In genomic region chr15:101026686-101027272, GRCh38 we compare ENCODE assay signal across 21 cellular contexts.
DNase-seq lines count a peak whose midpoint lies in the region; ATAC-seq and TF ChIP-seq lines count a peak whose summit lies in the region.
"Had no signal": no experiment of that assay in that cellular context is flagged by ENCODE, and none has a peak within 500 bp of the region (broad histone marks: within the 10 kb centered on the region; RNA-seq: fewer than 3 reads in every experiment).

No MANE protein-coding gene starts in this region.

- H3K27ac ChIP-seq in vagina: no peak overlapping the region
- H3K27ac ChIP-seq: SK-N-MC had no signal

- TF ChIP-seq POLR2A in vagina (IDR thresholded peaks at IDR 0.05): no peak

- DNase-seq in activated CD8-positive, alpha-beta memory T cell treated with anti-CD3 and anti-CD28 coated beads for 24 hours: peak; percentile 42
- no peak for DNase-seq in activated CD8-positive, alpha-beta memory T cell treated with anti-CD3 and anti-CD28 coated beads, Interleukin-2, amount 50 U/mL, for 4 hours
- DNase-seq in left ventricle myocardium superior (peak; percentile 35), omental fat pad (ENCODE audit: low spot score) (peak; percentile 18), vagina (ENCODE audit: extremely low spot score in 2 of 2) (peak; percentile 70 to 82), NCI-H146 (lab: John Stamatoyannopoulos, UW) (no peak), HuH-7.5 (ENCODE audit: low spot score) (no peak)
- DNase-seq: 8988T; activated CD4-positive, alpha-beta memory T cell treated with anti-CD3 and anti-CD28 coated beads for 36 hours; AML-193; DND-41; effector memory CD8-positive, alpha-beta T cell; KG1; NCI-H187; NCI-H226; stimulated activated naive CD4-positive, alpha-beta T cell; T-helper 2 cell had no signal

- intact Hi-C loops in left ventricle myocardium superior (cut with micrococcal nuclease): no loop called here
- intact Hi-C loops in vagina (cut with DNase I): no loop called here

- TF ChIP-seq CTCF in omental fat pad (IDR thresholded peaks at IDR 0.05) (no peak), vagina (IDR thresholded peaks at IDR 0.05) (no peak)

- no peaks in the 10 kb centered on the region for H3K27me3 ChIP-seq in vagina
- H3K27me3 ChIP-seq: tibial nerve had no signal

- ATAC-seq in left ventricle myocardium superior (peak; percentile 35), omental fat pad (ENCODE audit: low FRiP score) (no peak), GM21367 (IDR thresholded peaks at IDR 0.05; ENCODE audit: unreplicated experiment) (no peak)
- ATAC-seq: effector memory CD8-positive, alpha-beta T cell; Panc1 had no signal

- peaks cover 15% of the 10 kb centered on the region for H3K4me1 ChIP-seq in vagina

- peaks cover 0 to 10% of the 10 kb centered on the region in 2 donors for H3K36me3 ChIP-seq in vagina

- no peak overlapping the region for H3K4me3 ChIP-seq in vagina
- H3K4me3 ChIP-seq: SK-N-MC, tibial nerve had no signal

- no peaks in the 10 kb centered on the region for H3K9me3 ChIP-seq in vagina
- H3K9me3 ChIP-seq: tibial nerve had no signal

Comparison
In these comparisons a context has a peak if more than half of its experiments do, and no peak if none do; other contexts are left out.
1. DNase-seq: peak in activated CD8-positive, alpha-beta memory T cell treated with anti-CD3 and anti-CD28 coated beads for 24 hours (single experiment), left ventricle myocardium superior (single experiment), omental fat pad (single experiment) and vagina (2 of 2); none in activated CD8-positive, alpha-beta memory T cell treated with anti-CD3 and anti-CD28 coated beads, Interleukin-2, amount 50 U/mL, for 4 hours (single experiment), NCI-H146 (single experiment) and HuH-7.5 (single experiment).